In the genomic region with DNA sequence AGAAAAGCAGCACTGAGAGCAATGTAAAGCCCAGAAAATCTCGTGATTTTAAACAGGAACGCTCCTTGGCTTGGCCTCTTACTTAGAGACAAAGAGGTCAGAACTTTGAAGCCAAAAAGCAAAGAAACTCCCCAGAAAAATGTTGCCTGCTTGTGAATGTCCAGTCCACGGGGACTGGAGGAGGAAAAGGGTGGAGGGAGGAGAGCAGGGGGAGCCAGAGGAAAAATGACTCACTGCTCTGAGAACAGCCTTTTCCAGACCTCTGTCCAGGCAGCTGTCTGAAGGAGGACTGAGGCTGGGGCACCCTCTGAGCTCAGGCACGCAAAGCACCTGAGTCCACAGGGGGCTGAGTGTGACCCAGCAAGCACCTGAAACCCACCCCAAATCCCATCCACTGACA, we compare ENCODE assay signal across 9 cellular contexts.
DNase-seq lines count a peak whose midpoint lies in the region; ATAC-seq and TF ChIP-seq lines count a peak whose summit lies in the region.
"Had no signal": no experiment of that assay in that cellular context is flagged by ENCODE, and none has a peak within 500 bp of the region (broad histone marks: within the 10 kb centered on the region; RNA-seq: fewer than 3 reads in every experiment).

No MANE protein-coding gene starts in this region.

- intact Hi-C loops in ascending aorta (cut with DNase I) (loop anchor here (1.0 to 2.0 kb wide), 2 partner anchors 8 to 63 kb away; no protein-coding TSS in a partner anchor), left ventricle myocardium superior (cut with micrococcal nuclease) (no loop called here), sigmoid colon (cut with DNase I) (loop anchor here (5.0 kb wide), 1 partner anchor 150 kb away; no protein-coding TSS in a partner anchor)
- intact Hi-C loops in activated CD8-positive, alpha-beta T cell treated with anti-CD3 and anti-CD28 coated beads for 36 hours (cut with micrococcal nuclease), result no loop called here

- TF ChIP-seq POLR2A in sigmoid colon (IDR thresholded peaks at IDR 0.05), result no peak

- ATAC-seq in left ventricle myocardium superior, result peak; percentile 93
- no peak for ATAC-seq in GM18861 (IDR thresholded peaks at IDR 0.05; ENCODE audit: unreplicated experiment)
- no peak for ATAC-seq in activated CD8-positive, alpha-beta T cell treated with anti-CD3 and anti-CD28 coated beads for 36 hours

- H3K9me3 ChIP-seq in ascending aorta (no peaks in the 10 kb centered on the region), sigmoid colon (no peaks in the 10 kb centered on the region)
- H3K9me3 ChIP-seq: neutrophil had no signal

- H3K36me3 ChIP-seq in ascending aorta (peaks cover 10 to 45% of the 10 kb centered on the region in 2 donors), sigmoid colon (peaks cover 7 to 27% (median 16%) of the 10 kb centered on the region in 4 donors)

- H3K27me3 Mint-ChIP-seq in activated naive CD8-positive, alpha-beta T cell treated with anti-CD3 and anti-CD28 coated beads for 36 hours, result no peaks in the 10 kb centered on the region
- no peaks in the 10 kb centered on the region for H3K27me3 Mint-ChIP-seq in activated CD8-positive, alpha-beta T cell treated with anti-CD3 and anti-CD28 coated beads for 36 hours

- peaks cover 3% of the 10 kb centered on the region for H3K36me3 Mint-ChIP-seq in activated naive CD8-positive, alpha-beta T cell treated with anti-CD3 and anti-CD28 coated beads for 36 hours
- H3K36me3 Mint-ChIP-seq in activated CD8-positive, alpha-beta T cell treated with anti-CD3 and anti-CD28 coated beads for 36 hours (ENCODE audit: low read depth), result peaks cover 3% of the 10 kb centered on the region

- H3K4me1 ChIP-seq in ascending aorta, result peaks cover 10 to 52% of the 10 kb centered on the region in 2 donors
- peaks cover 0 to 60% (median 55%) of the 10 kb centered on the region in 4 donors for H3K4me1 ChIP-seq in sigmoid colon

- H3K27me3 ChIP-seq in ascending aorta (no peaks in the 10 kb centered on the region), sigmoid colon (no peaks in the 10 kb centered on the region)
- H3K27me3 ChIP-seq: neutrophil had no signal

- peak overlapping the region; percentile 86 to 88 for H3K27ac ChIP-seq in ascending aorta
- H3K27ac ChIP-seq in sigmoid colon, result peak overlapping the region; percentile 78 to 93 (median 88)
- H3K27ac ChIP-seq: neutrophil had no signal

- TF ChIP-seq CTCF in ascending aorta (IDR thresholded peaks at IDR 0.05), result no peak
- TF ChIP-seq CTCF in sigmoid colon (IDR thresholded peaks at IDR 0.05), result no peak
- no peak for TF ChIP-seq CTCF in activated CD8-positive, alpha-beta T cell treated with anti-CD3 and anti-CD28 coated beads for 36 hours (IDR thresholded peaks at IDR 0.05)

- WGBS in sigmoid colon, 2 donors, result 73 to 80% methylated on average over 4 of the region's 4 CpGs

- no peak for TF ChIP-seq EP300 in sigmoid colon (IDR thresholded peaks at IDR 0.05)

- CTCF ChIA-PET in activated CD8-positive, alpha-beta T cell treated with anti-CD3 and anti-CD28 coated beads for 36 hours (lab: Charles Lee), result no interaction called here

- H3K4me1 Mint-ChIP-seq in activated naive CD8-positive, alpha-beta T cell treated with anti-CD3 and anti-CD28 coated beads for 36 hours, result peaks cover 6% of the 10 kb centered on the region
- peaks cover 7% of the 10 kb centered on the region for H3K4me1 Mint-ChIP-seq in activated CD8-positive, alpha-beta T cell treated with anti-CD3 and anti-CD28 coated beads for 36 hours (ENCODE audit: low read depth)

- H3K9me3 Mint-ChIP-seq in activated naive CD8-positive, alpha-beta T cell treated with anti-CD3 and anti-CD28 coated beads for 36 hours, result no peaks in the 10 kb centered on the region
- H3K9me3 Mint-ChIP-seq in activated CD8-positive, alpha-beta T cell treated with anti-CD3 and anti-CD28 coated beads for 36 hours, result no peaks in the 10 kb centered on the region

- POLR2A ChIA-PET in activated CD8-positive, alpha-beta T cell treated with anti-CD3 and anti-CD28 coated beads for 36 hours (lab: Charles Lee), result no interaction called here

- DNase-seq in ELR (ENCODE audit: low read depth) (peak; percentile 92), ascending aorta (ENCODE audit: low spot score in 2 of 2) (peak; percentile 26 to 81), left ventricle myocardium superior (peak; percentile 51), sigmoid colon (peak; percentile 89), COLO668 (lab: John Stamatoyannopoulos, UW; ENCODE audit: unreplicated experiment) (no peak)
- DNase-seq in activated naive CD8-positive, alpha-beta T cell treated with anti-CD3 and anti-CD28 coated beads for 36 hours, result no peak
- no peak for DNase-seq in activated CD8-positive, alpha-beta T cell treated with anti-CD3 and anti-CD28 coated beads for 36 hours

- H3K4me3 ChIP-seq in ascending aorta, result no peak overlapping the region
- no peak overlapping the region for H3K4me3 ChIP-seq in sigmoid colon

- H3K27ac Mint-ChIP-seq in activated naive CD8-positive, alpha-beta T cell treated with anti-CD3 and anti-CD28 coated beads for 36 hours, result no peak overlapping the region
- no peak overlapping the region for H3K27ac Mint-ChIP-seq in activated CD8-positive, alpha-beta T cell treated with anti-CD3 and anti-CD28 coated beads for 36 hours

- no peak overlapping the region for H3K4me3 Mint-ChIP-seq in activated naive CD8-positive, alpha-beta T cell treated with anti-CD3 and anti-CD28 coated beads for 36 hours
- H3K4me3 Mint-ChIP-seq in activated CD8-positive, alpha-beta T cell treated with anti-CD3 and anti-CD28 coated beads for 36 hours, result no peak overlapping the region

Comparison
In these comparisons a context has a peak if more than half of its experiments do, and no peak if none do; other contexts are left out.
1. DNase-seq: peak in ELR (single experiment), ascending aorta (2 of 2), left ventricle myocardium superior (single experiment) and sigmoid colon (single experiment); none in activated naive CD8-positive, alpha-beta T cell treated with anti-CD3 and anti-CD28 coated beads for 36 hours (single experiment), COLO668 (single experiment) and activated CD8-positive, alpha-beta T cell treated with anti-CD3 and anti-CD28 coated beads for 36 hours (single experiment).
2. intact Hi-C loops: an anchor here in ascending aorta (1.0 to 2.0 kb wide) and sigmoid colon (5.0 kb wide); none called in left ventricle myocardium superior and activated CD8-positive, alpha-beta T cell treated with anti-CD3 and anti-CD28 coated beads for 36 hours.